Comparison of ENCODE assay signal across 27 cellular contexts in the genomic region with DNA sequence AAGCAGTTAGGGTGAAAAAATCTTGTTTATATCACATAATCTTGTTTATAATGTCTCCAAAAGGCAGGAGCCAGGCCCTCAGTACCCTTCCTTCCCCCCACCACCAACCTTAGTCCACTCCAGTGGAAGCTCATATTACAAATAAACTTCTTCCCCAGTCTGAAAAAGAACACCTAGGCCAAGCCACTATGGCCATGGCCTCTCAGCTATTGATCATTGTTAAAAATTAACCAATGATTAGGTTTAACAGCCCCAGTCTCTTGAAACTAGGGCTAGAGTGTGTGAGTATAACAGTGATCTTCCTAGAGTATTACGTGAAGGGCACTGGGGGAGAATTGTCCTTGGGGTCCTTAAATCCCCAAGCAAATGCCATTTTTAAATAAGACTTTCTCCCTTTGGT.
"Had no signal": no experiment of that assay in that cellular context is flagged by ENCODE, and none has a peak within 500 bp of the region (broad histone marks: within the 10 kb centered on the region; RNA-seq: fewer than 3 reads in every experiment).

No MANE protein-coding gene starts in this region.

- H3K9me3 Mint-ChIP-seq: dendritic cell treated with granulocyte-macrophage colony-stimulating factor and Interleukin-4, amounts not matched to agents 40 ng/mL and 50 ng/mL, for 4 days; effector memory CD8-positive, alpha-beta T cell had no signal

- FAIRE-seq: endometrium, endothelial cell of umbilical vein, frontal cortex had no signal

- H3K4me3 Mint-ChIP-seq: dendritic cell treated with granulocyte-macrophage colony-stimulating factor and Interleukin-4, amounts not matched to agents 40 ng/mL and 50 ng/mL, for 4 days; effector memory CD8-positive, alpha-beta T cell; endodermal cell had no signal

- H3K36me3 ChIP-seq: colonic mucosa, esophagus muscularis mucosa, esophagus squamous epithelium, gastrocnemius medialis, gastroesophageal sphincter, heart left ventricle had no signal

- ATAC-seq: effector memory CD8-positive, alpha-beta T cell; esophagus mucosa; foreskin keratinocyte; gastrocnemius medialis; gastroesophageal sphincter; heart left ventricle had no signal

- H3K9me3 ChIP-seq: colonic mucosa, esophagus muscularis mucosa, esophagus squamous epithelium, gastrocnemius medialis, gastroesophageal sphincter, heart left ventricle had no signal

- H3K4me1 Mint-ChIP-seq: endodermal cell had no signal

- H3K4me3 ChIP-seq: colonic mucosa, coronary artery, dorsolateral prefrontal cortex, esophagus muscularis mucosa, esophagus squamous epithelium, gastrocnemius medialis, gastroesophageal sphincter, heart left ventricle had no signal

- H3K4me1 ChIP-seq: colonic mucosa, esophagus muscularis mucosa, esophagus squamous epithelium, foreskin keratinocyte, gastrocnemius medialis, gastroesophageal sphincter, heart left ventricle had no signal

- H3K27ac Mint-ChIP-seq: dendritic cell treated with granulocyte-macrophage colony-stimulating factor and Interleukin-4, amounts not matched to agents 40 ng/mL and 50 ng/mL, for 4 days; effector memory CD8-positive, alpha-beta T cell; endodermal cell had no signal

- H3K27me3 Mint-ChIP-seq: dendritic cell treated with granulocyte-macrophage colony-stimulating factor and Interleukin-4, amounts not matched to agents 40 ng/mL and 50 ng/mL, for 4 days; effector memory CD8-positive, alpha-beta T cell had no signal

- DNase-seq: colonic mucosa; cortex of kidney; dermis blood vessel endothelial cell; dorsolateral prefrontal cortex; effector CD4-positive, alpha-beta T cell; effector CD8-positive, alpha-beta T cell; effector memory CD4-positive, alpha-beta T cell; effector memory CD8-positive, alpha-beta T cell; endodermal cell; erythroblast; esophagus squamous epithelium; foreskin fibroblast; foreskin keratinocyte; foreskin melanocyte; gastrocnemius medialis; glutamatergic neuron; head of caudate nucleus; heart left ventricle had no signal

- H3K27me3 ChIP-seq: colonic mucosa, esophagus muscularis mucosa, esophagus squamous epithelium, foreskin keratinocyte, gastroesophageal sphincter, heart left ventricle had no signal

- H3K27ac ChIP-seq: colonic mucosa, coronary artery, dorsolateral prefrontal cortex, epithelial cell of prostate, esophagus muscularis mucosa, esophagus squamous epithelium, foreskin keratinocyte, gastrocnemius medialis, gastroesophageal sphincter, heart left ventricle had no signal
